7 cellular contexts compared by ENCODE assay signal in the genomic region with DNA sequence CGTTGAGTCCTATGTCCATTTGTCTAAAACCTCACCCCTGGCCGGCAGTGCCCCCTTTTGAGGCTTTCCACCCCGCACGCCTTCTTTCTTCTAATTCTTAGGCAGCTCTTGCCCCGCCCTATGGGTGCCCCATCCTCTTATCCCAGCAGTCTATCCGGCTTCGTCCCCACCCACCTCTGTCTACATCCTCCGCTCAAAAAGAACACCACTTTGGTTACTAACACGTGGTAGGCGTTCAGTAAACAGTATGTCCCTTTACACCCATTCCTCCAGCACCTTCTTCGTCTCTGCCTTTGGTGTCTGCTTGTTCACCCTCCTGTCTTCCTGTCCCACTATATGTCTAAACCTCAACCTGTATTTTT. TPM values are rescaled to one million over a fixed set of nuclear protein-coding genes. Genes with fewer than 3 reads are reported as not detected.
DNase-seq lines count a peak whose midpoint lies in the region; ATAC-seq, FAIRE-seq and TF ChIP-seq lines count a peak whose summit lies in the region.

No MANE protein-coding gene starts in this region.

- no peak for TF ChIP-seq CTCF in HFF-Myc (IDR thresholded peaks at IDR 0.05; ENCODE audit: low read depth, low read length, missing control alignments)

- no peak for FAIRE-seq in GM12892 (lab: Jason Lieb, UNC)

- TF ChIP-seq POLR2A in GM12892 (IDR thresholded peaks at IDR 0.05; ENCODE audit: low read depth, low read length), result no peak

- intact Hi-C loops in left cardiac atrium (cut with DNase I), result no loop called here

- no peak for DNase-seq in HFF-Myc (ENCODE audit: extremely low read depth, low read depth)
- DNase-seq in UCSD-AML1 (lab: John Stamatoyannopoulos, UW; ENCODE audit: unreplicated experiment), result peak; percentile 68
- DNase-seq in left cardiac atrium, result peak; percentile 58
- DNase-seq in stimulated activated CD8-positive, alpha-beta memory T cell treated with anti-CD3 and anti-CD28 coated beads, Interleukin-4, amount 100 ng/mL, for 48 hours, result peak; percentile 25
- DNase-seq in GM12892 (ENCODE audit: insufficient read length), result no peak

- peak overlapping the region; percentile 36 for H3K4me3 ChIP-seq in HFF-Myc (replicated peaks; ENCODE audit: low read depth, low read length)

- ATAC-seq in left cardiac atrium, result peak; percentile 16 to 66
- no peak for ATAC-seq in HG02840 (IDR thresholded peaks at IDR 0.05; ENCODE audit: low FRiP score, unreplicated experiment)
- no peak for ATAC-seq in HG03039 (IDR thresholded peaks at IDR 0.05; ENCODE audit: unreplicated experiment)

RNA-seq across cellular contexts. Expression of a gene that starts 39.2 kb away (rescaled TPM):
- 10 to 100 TPM; 13.2 to 15.2 TPM for total RNA-seq in left cardiac atrium
- polyA plus RNA-seq in GM12892 (2012; ENCODE audit: missing spikeins), result 0.06 TPM

Comparison
In these comparisons a context has a peak if more than half of its experiments do, and no peak if none do; other contexts are left out.
1. DNase-seq: peak in UCSD-AML1 (single experiment), left cardiac atrium (single experiment) and stimulated activated CD8-positive, alpha-beta memory T cell treated with anti-CD3 and anti-CD28 coated beads, Interleukin-4, amount 100 ng/mL, for 48 hours (single experiment); none in HFF-Myc (single experiment) and GM12892 (single experiment).
2. ATAC-seq: peak in left cardiac atrium (2 of 2); none in HG02840 (single experiment) and HG03039 (single experiment).